In genomic region chr9:5435912-5436311, GRCh38 we compare ENCODE assay signal across 10 cellular contexts. TPM values are rescaled to one million over a fixed set of nuclear protein-coding genes. Genes with fewer than 3 reads are reported as not detected.
DNase-seq lines count a peak whose midpoint lies in the region; ATAC-seq and TF ChIP-seq lines count a peak whose summit lies in the region.
"Had no signal": no experiment of that assay in that cellular context is flagged by ENCODE, and none has a peak within 500 bp of the region (broad histone marks: within the 10 kb centered on the region; RNA-seq: fewer than 3 reads in every experiment).

No MANE protein-coding gene starts in this region.

- H3K27ac ChIP-seq in Peyer's patch (peak overlapping the region in 3 of 4 donors; percentile 92 to 96 (median 94)), colonic mucosa (peak overlapping the region; percentile 98), stomach (peak overlapping the region in 3 of 5 donors; percentile 91 to 96 (median 95))

- H3K27ac Mint-ChIP-seq in activated T-cell treated with anti-CD3 and anti-CD28 coated beads, Interleukin-2, amount 50 U/mL, for 24 hours, result peak overlapping the region; percentile 99
- H3K27ac Mint-ChIP-seq in stimulated activated naive B cell treated with anti-CD40 and anti-IgM and Interleukin-4, amounts not matched to agents 10 μg/mL and 1 μg/mL and 100 μg/mL, for 72 hours, result no peak overlapping the region

- H3K4me3 ChIP-seq in Peyer's patch (peak overlapping the region in 2 of 4 donors; percentile 70 to 81), colonic mucosa (no peak overlapping the region), stomach (no peak overlapping the region)

- peaks cover 2% of the 10 kb centered on the region for H3K9me3 Mint-ChIP-seq in activated T-cell treated with anti-CD3 and anti-CD28 coated beads, Interleukin-2, amount 50 U/mL, for 24 hours
- H3K9me3 Mint-ChIP-seq in stimulated activated naive B cell treated with anti-CD40 and anti-IgM and Interleukin-4, amounts not matched to agents 10 μg/mL and 1 μg/mL and 100 μg/mL, for 72 hours, result no peaks in the 10 kb centered on the region

- peaks cover 55% of the 10 kb centered on the region for H3K4me1 Mint-ChIP-seq in activated T-cell treated with anti-CD3 and anti-CD28 coated beads, Interleukin-2, amount 50 U/mL, for 24 hours (ENCODE audit: low read depth)
- peaks cover 29 to 36% of the 10 kb centered on the region in 2 donors for H3K4me1 Mint-ChIP-seq in stimulated activated naive B cell treated with anti-CD40 and anti-IgM and Interleukin-4, amounts not matched to agents 10 μg/mL and 1 μg/mL and 100 μg/mL, for 72 hours

- no peak for DNase-seq in activated T-cell treated with anti-CD3 and anti-CD28 coated beads, Interleukin-2, amount 50 U/mL, for 24 hours
- DNase-seq in activated T-cell treated with anti-CD3 and anti-CD28 coated beads for 4 hours, result no peak
- DNase-seq in Peyer's patch, result peak in 1 of 3 donors; percentile 47
- peak; percentile 48 for DNase-seq in colonic mucosa
- DNase-seq in stomach, result no peak
- DNase-seq in stimulated activated naive B cell treated with anti-CD40 and anti-IgM and Interleukin-4, amounts not matched to agents 10 μg/mL and 1 μg/mL and 100 μg/mL, for 72 hours, result no peak
- no peak for DNase-seq in posterior vena cava (ENCODE audit: low spot score)
- DNase-seq: hippocampal formation, NCI-H1092 treated with DMSO at 0.1 percent for 48 hours had no signal

- 64 to 84% (median 70%) methylated on average over 3 of the region's 3 CpGs for WGBS in stomach, 5 donors

- H3K27me3 Mint-ChIP-seq in activated T-cell treated with anti-CD3 and anti-CD28 coated beads, Interleukin-2, amount 50 U/mL, for 24 hours, result no peaks in the 10 kb centered on the region
- H3K27me3 Mint-ChIP-seq in stimulated activated naive B cell treated with anti-CD40 and anti-IgM and Interleukin-4, amounts not matched to agents 10 μg/mL and 1 μg/mL and 100 μg/mL, for 72 hours, result no peaks in the 10 kb centered on the region

- no peaks in the 10 kb centered on the region for H3K9me3 ChIP-seq in Peyer's patch
- H3K9me3 ChIP-seq in colonic mucosa, result no peaks in the 10 kb centered on the region
- H3K9me3 ChIP-seq in stomach, result peaks cover 0 to 8% (median 0%) of the 10 kb centered on the region in 4 donors

- peak overlapping the region; percentile 92 for H3K4me3 Mint-ChIP-seq in activated T-cell treated with anti-CD3 and anti-CD28 coated beads, Interleukin-2, amount 50 U/mL, for 24 hours
- no peak overlapping the region for H3K4me3 Mint-ChIP-seq in stimulated activated naive B cell treated with anti-CD40 and anti-IgM and Interleukin-4, amounts not matched to agents 10 μg/mL and 1 μg/mL and 100 μg/mL, for 72 hours

- no peak for TF ChIP-seq EP300 in stomach (IDR thresholded peaks at IDR 0.05)

- TF ChIP-seq CTCF in Peyer's patch (IDR thresholded peaks at IDR 0.05) (no peak), colonic mucosa (IDR thresholded peaks at IDR 0.05) (no peak), stomach (IDR thresholded peaks at IDR 0.05) (no peak)

- no peak for ATAC-seq in stimulated activated naive B cell treated with anti-CD40 and anti-IgM and Interleukin-4, amounts not matched to agents 10 μg/mL and 1 μg/mL and 100 μg/mL, for 72 hours (replicated peaks)
- ATAC-seq in HG03565 (IDR thresholded peaks at IDR 0.05; ENCODE audit: unreplicated experiment), result no peak

- H3K36me3 Mint-ChIP-seq in activated T-cell treated with anti-CD3 and anti-CD28 coated beads, Interleukin-2, amount 50 U/mL, for 24 hours (ENCODE audit: low read depth), result peaks cover 60% of the 10 kb centered on the region
- peaks cover 26 to 52% of the 10 kb centered on the region in 2 donors for H3K36me3 Mint-ChIP-seq in stimulated activated naive B cell treated with anti-CD40 and anti-IgM and Interleukin-4, amounts not matched to agents 10 μg/mL and 1 μg/mL and 100 μg/mL, for 72 hours

- H3K36me3 ChIP-seq in Peyer's patch (peaks cover 0 to 16% (median 0%) of the 10 kb centered on the region in 3 donors), colonic mucosa (no peaks in the 10 kb centered on the region), stomach (peaks cover 0 to 38% (median 28%) of the 10 kb centered on the region in 4 donors)

- H3K27me3 ChIP-seq in Peyer's patch (no peaks in the 10 kb centered on the region), colonic mucosa (no peaks in the 10 kb centered on the region), stomach (no peaks in the 10 kb centered on the region)

- intact Hi-C loops in colonic mucosa (cut with DNase I), result no loop called here
- intact Hi-C loops in stomach (cut with DNase I; ENCODE audit: low total_unique reads), result no loop called here
- intact Hi-C loops in posterior vena cava (cut with DNase I), result loop anchor here (10.0 kb wide), 2 partner anchors 159 to 671 kb away; no protein-coding TSS in a partner anchor

- H3K4me1 ChIP-seq in Peyer's patch (peaks cover 0 to 12% (median 0%) of the 10 kb centered on the region in 4 donors), colonic mucosa (no peaks in the 10 kb centered on the region), stomach (peaks cover 11 to 29% (median 20%) of the 10 kb centered on the region in 4 donors)

- no peak for TF ChIP-seq POLR2A in Peyer's patch (IDR thresholded peaks at IDR 0.05)
- no peak for TF ChIP-seq POLR2A in stomach (IDR thresholded peaks at IDR 0.05)

- peak overlapping the region in 1 of 2 donors; percentile 97 for H3K9ac ChIP-seq in colonic mucosa (ENCODE audit: low read depth in 2 of 2, low read length in 2 of 2)

RNA-seq across cellular contexts. Expression of gene PLGRKT, which starts 1.8 kb away (rescaled TPM):
- total RNA-seq in Peyer's patch, result 10 to 100 TPM in 3 of 4 donors, 1 to 10 TPM in 1; 8.3 to 43.6 (median 33.2) TPM
- 10 to 100 TPM; 55.9 to 56.2 TPM for total RNA-seq in colonic mucosa
- total RNA-seq in stomach, result 10 to 100 TPM in 2 of 5 donors, 1 to 10 TPM in 2, not detected in 1; 1.2 to 69.6 (median 10.6) TPM
- 10 to 100 TPM; 11.0 to 19.1 (median 15.7) TPM for polyA plus RNA-seq in stomach
- 10 to 100 TPM; 19.8 to 27.6 TPM for total RNA-seq in posterior vena cava

RNA-seq across cellular contexts. Expression of gene CD274, which starts 14.4 kb away (rescaled TPM):
- 1 to 10 TPM; 1.7 to 6.2 (median 3.4) TPM for total RNA-seq in Peyer's patch
- 1 to 10 TPM; 1.6 to 2.0 TPM for total RNA-seq in colonic mucosa
- total RNA-seq in stomach, result 10 to 100 TPM in 1 of 5 donors, 1 to 10 TPM in 2, not detected in 2; 1.8 to 33.3 (median 9.3) TPM
- polyA plus RNA-seq in stomach, result 1 to 10 TPM in 1 of 3 donors, under 1 TPM in 2; 0.46 to 1.1 (median 0.62) TPM
- total RNA-seq in posterior vena cava, result 1 to 10 TPM; 3.1 to 3.5 TPM

Comparison
In these comparisons a context has a peak if more than half of its experiments do, and no peak if none do; other contexts are left out.
1. intact Hi-C loops: an anchor here in posterior vena cava (10.0 kb wide); none called in colonic mucosa and stomach.